Comparison of ENCODE assay signal across 7 cellular contexts in genomic region chr2:19348692-19349091, GRCh38. TPM values are rescaled to one million over a fixed set of nuclear protein-coding genes. Genes with fewer than 3 reads are reported as not detected.
DNase-seq lines count a peak whose midpoint lies in the region; ATAC-seq lines count a peak whose summit lies in the region.

No MANE protein-coding gene starts in this region.

- H3K36me3 Mint-ChIP-seq in activated CD8-positive, alpha-beta T cell treated with anti-CD3 and anti-CD28 coated beads, Interleukin-2, amount 10 ng/mL, durations not matched to agents 7 days and 5 days (ENCODE audit: low read depth) = peaks cover 5% of the 10 kb centered on the region
- no peaks in the 10 kb centered on the region for H3K36me3 Mint-ChIP-seq in immature natural killer cell
- peaks cover 7 to 13% of the 10 kb centered on the region in 2 donors for H3K36me3 Mint-ChIP-seq in stimulated activated naive B cell treated with anti-CD40 and anti-IgM and Interleukin-4, amounts not matched to agents 10 μg/mL and 1 μg/mL and 100 μg/mL, for 72 hours

- ATAC-seq in activated CD8-positive, alpha-beta T cell treated with anti-CD3 and anti-CD28 coated beads, Interleukin-2, amount 10 ng/mL, durations not matched to agents 7 days and 5 days = no peak
- no peak for ATAC-seq in stimulated activated naive B cell treated with anti-CD40 and anti-IgM and Interleukin-4, amounts not matched to agents 10 μg/mL and 1 μg/mL and 100 μg/mL, for 72 hours (replicated peaks)
- no peak for ATAC-seq in GM21381 (IDR thresholded peaks at IDR 0.05; ENCODE audit: unreplicated experiment)

- CTCF ChIA-PET in activated CD8-positive, alpha-beta T cell treated with anti-CD3 and anti-CD28 coated beads, Interleukin-2, amount 10 ng/mL, durations not matched to agents 7 days and 5 days (lab: Charles Lee) = interaction anchor here (1.1 to 3.2 kb wide), 5 partner anchors 10 to 892 kb away, joined by 3 to 13 read pairs (median 8); no protein-coding TSS in a partner anchor

- H3K4me3 Mint-ChIP-seq in activated CD8-positive, alpha-beta T cell treated with anti-CD3 and anti-CD28 coated beads, Interleukin-2, amount 10 ng/mL, durations not matched to agents 7 days and 5 days = no peak overlapping the region
- H3K4me3 Mint-ChIP-seq in immature natural killer cell = peak overlapping the region; percentile 92 to 98 (median 96)
- H3K4me3 Mint-ChIP-seq in stimulated activated naive B cell treated with anti-CD40 and anti-IgM and Interleukin-4, amounts not matched to agents 10 μg/mL and 1 μg/mL and 100 μg/mL, for 72 hours = peak overlapping the region; percentile 99

- peaks cover 38% of the 10 kb centered on the region for H3K27me3 Mint-ChIP-seq in activated CD8-positive, alpha-beta T cell treated with anti-CD3 and anti-CD28 coated beads, Interleukin-2, amount 10 ng/mL, durations not matched to agents 7 days and 5 days (ENCODE audit: low read depth)
- H3K27me3 Mint-ChIP-seq in immature natural killer cell (ENCODE audit: low read depth in 3 of 3) = peaks cover 33 to 42% (median 35%) of the 10 kb centered on the region in 3 donors
- H3K27me3 Mint-ChIP-seq in stimulated activated naive B cell treated with anti-CD40 and anti-IgM and Interleukin-4, amounts not matched to agents 10 μg/mL and 1 μg/mL and 100 μg/mL, for 72 hours = peaks cover 46 to 55% of the 10 kb centered on the region in 2 donors

- no peaks in the 10 kb centered on the region for H3K9me3 Mint-ChIP-seq in activated CD8-positive, alpha-beta T cell treated with anti-CD3 and anti-CD28 coated beads, Interleukin-2, amount 10 ng/mL, durations not matched to agents 7 days and 5 days (ENCODE audit: insufficient read depth)
- H3K9me3 Mint-ChIP-seq in immature natural killer cell = no peaks in the 10 kb centered on the region
- H3K9me3 Mint-ChIP-seq in stimulated activated naive B cell treated with anti-CD40 and anti-IgM and Interleukin-4, amounts not matched to agents 10 μg/mL and 1 μg/mL and 100 μg/mL, for 72 hours = peaks cover 2 to 3% of the 10 kb centered on the region in 2 donors

- POLR2A ChIA-PET in activated CD8-positive, alpha-beta T cell treated with anti-CD3 and anti-CD28 coated beads, Interleukin-2, amount 10 ng/mL, durations not matched to agents 7 days and 5 days (lab: Charles Lee) = interaction anchor here (4.0 kb wide), 1 partner anchor 11 kb away, joined by 36 read pairs; the partner anchor contains the start of gene OSR1

- no peak overlapping the region for H3K9ac ChIP-seq in HUES48 (ENCODE audit: low read depth, low read length)

- H3K27ac Mint-ChIP-seq in activated CD8-positive, alpha-beta T cell treated with anti-CD3 and anti-CD28 coated beads, Interleukin-2, amount 10 ng/mL, durations not matched to agents 7 days and 5 days = peak overlapping the region; percentile 99
- H3K27ac Mint-ChIP-seq in immature natural killer cell = peak overlapping the region; percentile 94 to 99 (median 96)
- peak overlapping the region; percentile 65 for H3K27ac Mint-ChIP-seq in stimulated activated naive B cell treated with anti-CD40 and anti-IgM and Interleukin-4, amounts not matched to agents 10 μg/mL and 1 μg/mL and 100 μg/mL, for 72 hours

- DNase-seq in activated CD8-positive, alpha-beta T cell treated with anti-CD3 and anti-CD28 coated beads, Interleukin-2, amount 10 ng/mL, durations not matched to agents 7 days and 5 days = no peak
- no peak for DNase-seq in immature natural killer cell
- no peak for DNase-seq in stimulated activated naive B cell treated with anti-CD40 and anti-IgM and Interleukin-4, amounts not matched to agents 10 μg/mL and 1 μg/mL and 100 μg/mL, for 72 hours
- DNase-seq in anterior cingulate cortex (lab: John Stamatoyannopoulos, UW) = no peak
- DNase-seq in RPMI8226 = no peak

- peaks cover 26% of the 10 kb centered on the region for H3K4me1 Mint-ChIP-seq in activated CD8-positive, alpha-beta T cell treated with anti-CD3 and anti-CD28 coated beads, Interleukin-2, amount 10 ng/mL, durations not matched to agents 7 days and 5 days (ENCODE audit: low read depth)
- peaks cover 24 to 35% of the 10 kb centered on the region in 2 donors for H3K4me1 Mint-ChIP-seq in immature natural killer cell
- H3K4me1 Mint-ChIP-seq in stimulated activated naive B cell treated with anti-CD40 and anti-IgM and Interleukin-4, amounts not matched to agents 10 μg/mL and 1 μg/mL and 100 μg/mL, for 72 hours = peaks cover 31 to 53% of the 10 kb centered on the region in 2 donors

- peak overlapping the region; percentile 93; the same call in 1 of the 2 replicates for H3K4me3 ChIP-seq in HUES48 (ENCODE audit: low read depth, low read length)

- no peak overlapping the region for H3K27ac ChIP-seq in HUES48 (ENCODE audit: low read depth, low read length)

- no peaks in the 10 kb centered on the region for H3K36me3 ChIP-seq in HUES48 (ENCODE audit: control insufficient read depth, insufficient read depth, low read length)

- no peaks in the 10 kb centered on the region for H3K9me3 ChIP-seq in HUES48 (ENCODE audit: control insufficient read depth, insufficient read depth, low read length)

- H3K27me3 ChIP-seq in HUES48 (ENCODE audit: control insufficient read depth, insufficient read depth, low read length) = peaks cover 66% of the 10 kb centered on the region

- peaks cover 14% of the 10 kb centered on the region for H3K4me1 ChIP-seq in HUES48 (ENCODE audit: control insufficient read depth, insufficient read depth, low read length)

RNA-seq across cellular contexts. Expression of gene OSR1, which starts 9.7 kb away (rescaled TPM):
- not detected for total RNA-seq in activated CD8-positive, alpha-beta T cell treated with anti-CD3 and anti-CD28 coated beads, Interleukin-2, amount 10 ng/mL, durations not matched to agents 7 days and 5 days
- not detected for polyA plus RNA-seq in immature natural killer cell
